In genomic region chr5:10712574-10713366, GRCh38 we compare ENCODE assay signal across 1 cellular context.
TF ChIP-seq lines count a peak whose summit lies in the region.

No MANE protein-coding gene starts in this region.

TF ChIP-seq in GM23338, 12 proteins besides CTCF, POLR2A, EP300 and RAD21 (continued from another document):
- TF ChIP-seq, protein P1, sequence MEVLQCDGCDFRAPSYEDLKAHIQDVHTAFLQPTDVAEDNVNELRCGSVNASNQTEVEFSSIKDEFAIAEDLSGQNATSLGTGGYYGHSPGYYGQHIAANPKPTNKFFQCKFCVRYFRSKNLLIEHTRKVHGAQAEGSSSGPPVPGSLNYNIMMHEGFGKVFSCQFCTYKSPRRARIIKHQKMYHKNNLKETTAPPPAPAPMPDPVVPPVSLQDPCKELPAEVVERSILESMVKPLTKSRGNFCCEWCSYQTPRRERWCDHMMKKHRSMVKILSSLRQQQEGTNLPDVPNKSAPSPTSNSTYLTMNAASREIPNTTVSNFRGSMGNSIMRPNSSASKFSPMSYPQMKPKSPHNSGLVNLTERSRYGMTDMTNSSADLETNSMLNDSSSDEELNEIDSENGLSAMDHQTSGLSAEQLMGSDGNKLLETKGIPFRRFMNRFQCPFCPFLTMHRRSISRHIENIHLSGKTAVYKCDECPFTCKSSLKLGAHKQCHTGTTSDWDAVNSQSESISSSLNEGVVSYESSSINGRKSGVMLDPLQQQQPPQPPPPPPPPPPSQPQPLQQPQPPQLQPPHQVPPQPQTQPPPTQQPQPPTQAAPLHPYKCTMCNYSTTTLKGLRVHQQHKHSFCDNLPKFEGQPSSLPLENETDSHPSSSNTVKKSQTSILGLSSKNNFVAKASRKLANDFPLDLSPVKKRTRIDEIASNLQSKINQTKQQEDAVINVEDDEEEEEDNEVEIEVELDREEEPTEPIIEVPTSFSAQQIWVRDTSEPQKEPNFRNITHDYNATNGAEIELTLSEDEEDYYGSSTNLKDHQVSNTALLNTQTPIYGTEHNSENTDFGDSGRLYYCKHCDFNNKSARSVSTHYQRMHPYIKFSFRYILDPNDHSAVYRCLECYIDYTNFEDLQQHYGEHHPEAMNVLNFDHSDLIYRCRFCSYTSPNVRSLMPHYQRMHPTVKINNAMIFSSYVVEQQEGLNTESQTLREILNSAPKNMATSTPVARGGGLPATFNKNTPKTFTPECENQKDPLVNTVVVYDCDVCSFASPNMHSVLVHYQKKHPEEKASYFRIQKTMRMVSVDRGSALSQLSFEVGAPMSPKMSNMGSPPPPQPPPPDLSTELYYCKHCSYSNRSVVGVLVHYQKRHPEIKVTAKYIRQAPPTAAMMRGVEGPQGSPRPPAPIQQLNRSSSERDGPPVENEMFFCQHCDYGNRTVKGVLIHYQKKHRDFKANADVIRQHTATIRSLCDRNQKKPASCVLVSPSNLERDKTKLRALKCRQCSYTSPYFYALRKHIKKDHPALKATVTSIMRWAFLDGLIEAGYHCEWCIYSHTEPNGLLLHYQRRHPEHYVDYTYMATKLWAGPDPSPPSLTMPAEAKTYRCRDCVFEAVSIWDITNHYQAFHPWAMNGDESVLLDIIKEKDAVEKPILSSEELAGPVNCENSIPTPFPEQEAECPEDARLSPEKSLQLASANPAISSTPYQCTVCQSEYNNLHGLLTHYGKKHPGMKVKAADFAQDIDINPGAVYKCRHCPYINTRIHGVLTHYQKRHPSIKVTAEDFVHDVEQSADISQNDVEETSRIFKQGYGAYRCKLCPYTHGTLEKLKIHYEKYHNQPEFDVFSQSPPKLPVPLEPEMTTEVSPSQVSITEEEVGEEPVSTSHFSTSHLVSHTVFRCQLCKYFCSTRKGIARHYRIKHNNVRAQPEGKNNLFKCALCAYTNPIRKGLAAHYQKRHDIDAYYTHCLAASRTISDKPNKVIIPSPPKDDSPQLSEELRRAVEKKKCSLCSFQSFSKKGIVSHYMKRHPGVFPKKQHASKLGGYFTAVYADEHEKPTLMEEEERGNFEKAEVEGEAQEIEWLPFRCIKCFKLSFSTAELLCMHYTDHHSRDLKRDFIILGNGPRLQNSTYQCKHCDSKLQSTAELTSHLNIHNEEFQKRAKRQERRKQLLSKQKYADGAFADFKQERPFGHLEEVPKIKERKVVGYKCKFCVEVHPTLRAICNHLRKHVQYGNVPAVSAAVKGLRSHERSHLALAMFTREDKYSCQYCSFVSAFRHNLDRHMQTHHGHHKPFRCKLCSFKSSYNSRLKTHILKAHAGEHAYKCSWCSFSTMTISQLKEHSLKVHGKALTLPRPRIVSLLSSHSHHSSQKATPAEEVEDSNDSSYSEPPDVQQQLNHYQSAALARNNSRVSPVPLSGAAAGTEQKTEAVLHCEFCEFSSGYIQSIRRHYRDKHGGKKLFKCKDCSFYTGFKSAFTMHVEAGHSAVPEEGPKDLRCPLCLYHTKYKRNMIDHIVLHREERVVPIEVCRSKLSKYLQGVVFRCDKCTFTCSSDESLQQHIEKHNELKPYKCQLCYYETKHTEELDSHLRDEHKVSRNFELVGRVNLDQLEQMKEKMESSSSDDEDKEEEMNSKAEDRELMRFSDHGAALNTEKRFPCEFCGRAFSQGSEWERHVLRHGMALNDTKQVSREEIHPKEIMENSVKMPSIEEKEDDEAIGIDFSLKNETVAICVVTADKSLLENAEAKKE (CRISPR knock-in tag; IDR thresholded peaks at IDR 0.05), result no peak
- TF ChIP-seq ZNF331 (CRISPR knock-in tag; IDR thresholded peaks at IDR 0.05; ENCODE audit: low read depth) (no peak), REST (IDR thresholded peaks at IDR 0.05; ENCODE audit: unreplicated experiment) (no peak), EZH2phosphoT487 (IDR thresholded peaks at IDR 0.05; ENCODE audit: unreplicated experiment) (no peak), NANOG (IDR thresholded peaks at IDR 0.05; ENCODE audit: borderline replicate concordance) (no peak), ZNF114 (CRISPR knock-in tag; IDR thresholded peaks at IDR 0.05) (no peak), ETS1 (IDR thresholded peaks at IDR 0.05) (no peak), POLR2AphosphoS5 (IDR thresholded peaks at IDR 0.05; ENCODE audit: low read depth) (no peak), STAT1 (IDR thresholded peaks at IDR 0.05; ENCODE audit: unreplicated experiment) (no peak)
